26 cellular contexts compared by ENCODE assay signal in the genomic region with DNA sequence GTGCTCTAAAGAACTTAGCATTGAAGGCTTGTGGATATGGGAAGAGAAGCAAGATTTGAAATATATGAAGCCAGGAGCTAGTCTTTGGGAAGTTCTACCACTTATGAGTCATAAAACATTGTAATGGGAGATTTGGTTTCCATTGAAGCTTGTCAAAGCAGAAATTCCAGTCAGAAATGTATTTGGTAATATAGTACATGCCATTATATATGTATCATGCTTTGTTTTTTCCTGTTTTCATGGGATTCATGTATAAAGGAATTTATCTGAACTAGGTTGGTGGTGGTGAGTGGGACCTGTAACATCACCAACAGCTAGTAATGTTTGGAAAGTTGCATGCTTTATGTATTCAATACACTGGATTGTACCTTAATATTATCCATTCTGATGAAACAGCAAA. TPM values are rescaled to one million over a fixed set of nuclear protein-coding genes. Genes with fewer than 3 reads are reported as not detected.
DNase-seq lines count a peak whose midpoint lies in the region; ATAC-seq, FAIRE-seq and TF ChIP-seq lines count a peak whose summit lies in the region.
"Had no signal": no experiment of that assay in that cellular context is flagged by ENCODE, and none has a peak within 500 bp of the region (broad histone marks: within the 10 kb centered on the region; RNA-seq: fewer than 3 reads in every experiment).

No MANE protein-coding gene starts in this region.

- peak; percentile 85 for FAIRE-seq in HTR-8/SVneo (lab: Jason Lieb, UNC)
- FAIRE-seq in astrocyte (lab: Jason Lieb, UNC) = peak; percentile 92
- no peak for FAIRE-seq in endothelial cell of umbilical vein (lab: Jason Lieb, UNC)
- FAIRE-seq: GM12891 had no signal

- TF ChIP-seq CTCF in astrocyte (IDR thresholded peaks at IDR 0.05; ENCODE audit: insufficient read depth, low read depth, low read length) (no peak), endothelial cell of umbilical vein (IDR thresholded peaks at IDR 0.05; ENCODE audit: extremely low read depth in 1 of 2, insufficient read depth in 1 of 2, low read depth in 1 of 2, low read length in 2 of 2) (no peak)

- H3K36me3 ChIP-seq in astrocyte (ENCODE audit: insufficient read depth, low read length) (no peaks in the 10 kb centered on the region), endothelial cell of umbilical vein (ENCODE audit: control insufficient read depth in 2 of 2, extremely low read depth in 1 of 2, insufficient read depth in 2 of 2, low read length in 2 of 2) (no peaks in the 10 kb centered on the region)
- H3K36me3 ChIP-seq: BLaER1 treated with 17β-estradiol and CSF1 and Interleukin-3, amounts not matched to agents 10 nM and 100 nM had no signal

- H4K20me1 ChIP-seq in astrocyte (ENCODE audit: insufficient read depth, low read length) = no peaks in the 10 kb centered on the region
- no peaks in the 10 kb centered on the region for H4K20me1 ChIP-seq in endothelial cell of umbilical vein (replicated peaks; ENCODE audit: control insufficient read depth, extremely low read depth, insufficient read depth, low read length)
- H4K20me1 ChIP-seq: BLaER1 treated with 17β-estradiol and CSF1 and Interleukin-3, amounts not matched to agents 10 nM and 100 nM had no signal

- ATAC-seq in GM21423 (IDR thresholded peaks at IDR 0.05; ENCODE audit: unreplicated experiment) = no peak
- ATAC-seq in HG02852 (IDR thresholded peaks at IDR 0.05; ENCODE audit: unreplicated experiment) = no peak
- no peak for ATAC-seq in GM18505 (IDR thresholded peaks at IDR 0.05; ENCODE audit: unreplicated experiment)
- ATAC-seq: CD8-positive, alpha-beta T cell had no signal

- no peak overlapping the region for H3K27ac ChIP-seq in astrocyte (ENCODE audit: low read depth, low read length)
- peak overlapping the region; percentile 59 for H3K27ac ChIP-seq in endothelial cell of umbilical vein (ENCODE audit: insufficient read depth, low read depth, low read length)
- H3K27ac ChIP-seq: BLaER1 treated with 17β-estradiol and CSF1 and Interleukin-3, amounts not matched to agents 10 nM and 100 nM; HL-60; SK-N-MC had no signal

- H3K4me1 Mint-ChIP-seq in astrocyte (ENCODE audit: low read depth, unreplicated experiment) = peaks cover 2% of the 10 kb centered on the region

- H3K4me2 ChIP-seq in astrocyte (ENCODE audit: low read length) = no peak overlapping the region
- H3K4me2 ChIP-seq in endothelial cell of umbilical vein (ENCODE audit: insufficient read depth, low read length) = no peak overlapping the region
- H3K4me2 ChIP-seq: BLaER1 treated with 17β-estradiol and CSF1 and Interleukin-3, amounts not matched to agents 10 nM and 100 nM had no signal

- CTCF ChIA-PET in endothelial cell of umbilical vein (lab: Charles Lee) = no interaction called here

- H3K9ac ChIP-seq in astrocyte (ENCODE audit: low read length) (no peak overlapping the region), endothelial cell of umbilical vein (replicated peaks; ENCODE audit: extremely low read depth, insufficient read depth, low read length) (no peak overlapping the region)
- H3K9ac ChIP-seq: BLaER1 treated with 17β-estradiol and CSF1 and Interleukin-3, amounts not matched to agents 10 nM and 100 nM had no signal

- H3K9me3 Mint-ChIP-seq in astrocyte (ENCODE audit: unreplicated experiment) = no peaks in the 10 kb centered on the region

- DNase-seq in HTR-8/SVneo (ENCODE audit: insufficient read length, low spot score) (no peak), astrocyte (ENCODE audit: low read depth) (peak; percentile 1), endothelial cell of umbilical vein (ENCODE audit: low read depth, low spot score) (peak; percentile 11), glomerular visceral epithelial cell (ENCODE audit: extremely low spot score) (peak; percentile 10), H4 (ENCODE audit: low spot score) (no peak)
- DNase-seq: CD8-positive, alpha-beta T cell; DMS53; EL; H7; HFFc6; NCI-H1105; NCI-H1694; NCI-H2081 treated with DMSO at 0.1 percent for 48 hours; NCI-H748 treated with DMSO at 0.1 percent for 48 hours; SHP77 had no signal

- dilution Hi-C loops in endothelial cell of umbilical vein (cut with MboI; ENCODE audit: extremely low pct_ligation_motif_present, low sequenced_read_pairs) = no loop called here

- POLR2A ChIA-PET in endothelial cell of umbilical vein (lab: Charles Lee) = no interaction called here

- H3K4me3 ChIP-seq in astrocyte (ENCODE audit: insufficient read depth, low read depth, low read length) = no peak overlapping the region
- H3K4me3 ChIP-seq in endothelial cell of umbilical vein (replicated peaks in 1 of 3; ENCODE audit: insufficient read depth in 1 of 3, low read depth in 1 of 3, low read length in 3 of 3) = no peak overlapping the region
- H3K4me3 ChIP-seq: BLaER1 treated with 17β-estradiol and CSF1 and Interleukin-3, amounts not matched to agents 10 nM and 100 nM; SK-N-MC had no signal

- H3K4me1 ChIP-seq in astrocyte (ENCODE audit: insufficient read depth, low read length) (no peaks in the 10 kb centered on the region), endothelial cell of umbilical vein (ENCODE audit: control insufficient read depth, extremely low read depth, insufficient read depth, low read length) (peaks cover 5% of the 10 kb centered on the region)
- H3K4me1 ChIP-seq: BLaER1 treated with 17β-estradiol and CSF1 and Interleukin-3, amounts not matched to agents 10 nM and 100 nM had no signal

- intact Hi-C loops in endothelial cell of umbilical vein (cut with micrococcal nuclease) = no loop called here

- H3K79me2 ChIP-seq in astrocyte (ENCODE audit: insufficient read depth, low read length) (no peaks in the 10 kb centered on the region), endothelial cell of umbilical vein (ENCODE audit: control insufficient read depth, insufficient read depth, low read length) (no peaks in the 10 kb centered on the region)

- TF ChIP-seq POLR2A in endothelial cell of umbilical vein (IDR thresholded peaks at IDR 0.05; ENCODE audit: low read depth, low read length) = no peak
- TF ChIP-seq POLR2A in GM18505 (IDR thresholded peaks at IDR 0.05; ENCODE audit: borderline replicate concordance, extremely low read depth, insufficient read depth, insufficient read length) = no peak

- H3K27me3 ChIP-seq in astrocyte (ENCODE audit: insufficient read depth, low read length) (no peaks in the 10 kb centered on the region), endothelial cell of umbilical vein (ENCODE audit: control insufficient read depth in 2 of 2, insufficient read depth in 2 of 2, low read length in 2 of 2) (no peaks in the 10 kb centered on the region)

- H3K4me3 Mint-ChIP-seq in astrocyte (ENCODE audit: unreplicated experiment) = no peak overlapping the region
- H3K4me3 Mint-ChIP-seq: CD8-positive, alpha-beta T cell; HFFc6 had no signal

- no peaks in the 10 kb centered on the region for H3K9me3 ChIP-seq in astrocyte (ENCODE audit: insufficient read depth, low read depth, low read length)
- no peaks in the 10 kb centered on the region for H3K9me3 ChIP-seq in endothelial cell of umbilical vein (replicated peaks; ENCODE audit: control insufficient read depth, insufficient read depth, low read length)

- no peak overlapping the region for H2AFZ ChIP-seq in astrocyte (ENCODE audit: low read depth, low read length)
- no peak overlapping the region for H2AFZ ChIP-seq in endothelial cell of umbilical vein (ENCODE audit: low read depth, low read length)

- H3K27ac Mint-ChIP-seq in astrocyte (ENCODE audit: unreplicated experiment) = peak overlapping the region; percentile 58
- H3K27ac Mint-ChIP-seq: CD8-positive, alpha-beta T cell; HFFc6 had no signal

- H3K36me3 Mint-ChIP-seq in astrocyte (ENCODE audit: low read depth, unreplicated experiment) = no peaks in the 10 kb centered on the region
- H3K36me3 Mint-ChIP-seq: CD8-positive, alpha-beta T cell had no signal

- no peaks in the 10 kb centered on the region for H3K27me3 Mint-ChIP-seq in astrocyte (ENCODE audit: low read depth, unreplicated experiment)

- no peaks in the 10 kb centered on the region for H3K9me1 ChIP-seq in endothelial cell of umbilical vein (replicated peaks; ENCODE audit: control insufficient read depth, extremely low read depth, insufficient read depth, low read length)

- no TSS peak for BruUV-seq in endothelial cell of umbilical vein (replicated peaks; lab: Mats Ljungman, UMichigan)

TF ChIP-seq in endothelial cell of umbilical vein, 7 proteins besides CTCF, POLR2A, EP300 and RAD21:
- TF ChIP-seq FOS (IDR thresholded peaks at IDR 0.05; ENCODE audit: borderline replicate concordance, insufficient read depth, low read length) (no peak), JUN (IDR thresholded peaks at IDR 0.05; ENCODE audit: borderline replicate concordance, insufficient read depth, insufficient read length, low read depth) (peak; percentile 53)

RNA-seq across cellular contexts. Expression of gene DCAF8L2, which starts 14.6 kb away (rescaled TPM):
- total RNA-seq in astrocyte (not detected in 2 replicates), endothelial cell of umbilical vein (0.15 TPM in 1 of 2 replicates, not detected in the other)
- 0.36 and 0.41 TPM in 2 replicates for polyA plus RNA-seq in endothelial cell of umbilical vein
- 0.15 and 0.34 TPM in 2 replicates for polyA plus RNA-seq in endothelial cell of umbilical vein (2011; cell fraction: cytosol; rRNA removed)
- 0.80 and 1.3 TPM in 2 replicates for polyA plus RNA-seq in endothelial cell of umbilical vein (2011; cell fraction: nucleus; rRNA removed)
- 0.08 and 0.19 TPM in 2 replicates for polyA plus RNA-seq in endothelial cell of umbilical vein (2012)
- polyA minus RNA-seq in endothelial cell of umbilical vein = 1.7 and 2.9 TPM in 2 replicates
- polyA minus RNA-seq in endothelial cell of umbilical vein (2011; cell fraction: cytosol; rRNA and poly(A)+ RNA removed) = not detected
- 1.7 and 2.2 TPM in 2 replicates for polyA minus RNA-seq in endothelial cell of umbilical vein (2011; cell fraction: nucleus; rRNA and poly(A)+ RNA removed)
- 6.2 and 9.0 TPM in 2 replicates for total RNA-seq in H4 (2014; rRNA removed; shearing (Covaris generic))
- total RNA-seq: A673; CD8-positive, alpha-beta T cell; H7; HFFc6; LHCN-M2; NCI-H460; OCI-LY7 had no signal

Comparison
In these comparisons a context has a peak if more than half of its experiments do, and no peak if none do; other contexts are left out.
1. DNase-seq: peak in astrocyte (single experiment), endothelial cell of umbilical vein (single experiment) and glomerular visceral epithelial cell (single experiment); none in HTR-8/SVneo (single experiment) and H4 (single experiment).